ENCODE assay signal across 13 cellular contexts in genomic region chr6:52877168-52877567, GRCh38. TPM values are rescaled to one million over a fixed set of nuclear protein-coding genes. Genes with fewer than 3 reads are reported as not detected.
DNase-seq lines count a peak whose midpoint lies in the region; ATAC-seq and TF ChIP-seq lines count a peak whose summit lies in the region.
"Had no signal": no experiment of that assay in that cellular context is flagged by ENCODE, and none has a peak within 500 bp of the region (broad histone marks: within the 10 kb centered on the region; RNA-seq: fewer than 3 reads in every experiment).

No MANE protein-coding gene starts in this region.

- no peaks in the 10 kb centered on the region for H3F3A ChIP-seq in SK-N-SH (replicated peaks; ENCODE audit: insufficient read depth)

- TF ChIP-seq CTCF in AG09319 (IDR thresholded peaks at IDR 0.05; ENCODE audit: low read depth, low read length) (no peak), SK-N-SH (IDR thresholded peaks at IDR 0.05) (no peak), foreskin fibroblast (IDR thresholded peaks at IDR 0.05; ENCODE audit: low read depth, low read length) (no peak), thyroid gland (IDR thresholded peaks at IDR 0.05) (no peak)
- TF ChIP-seq CTCF in CD4-positive, alpha-beta T cell (IDR thresholded peaks at IDR 0.05), result no peak

- H3K36me3 Mint-ChIP-seq in CD4-positive, alpha-beta T cell (ENCODE audit: low read depth), result no peaks in the 10 kb centered on the region

- POLR2A ChIA-PET in SK-N-SH (lab: Yijun Ruan, JAX), result no interaction called here
- POLR2A ChIA-PET in CD4-positive, alpha-beta T cell (lab: Charles Lee), result no interaction called here

- no peak overlapping the region for H3K27ac Mint-ChIP-seq in CD4-positive, alpha-beta T cell

- no peak overlapping the region for H3K9ac ChIP-seq in SK-N-SH

- peaks cover 7 to 9% of the 10 kb centered on the region in 2 experiments; a peak in 3 of 4 replicates for H3K4me1 ChIP-seq in SK-N-SH (ENCODE audit: control insufficient read depth in 1 of 2, insufficient read depth in 2 of 2, low read depth in 1 of 2, low read length in 1 of 2)
- H3K4me1 ChIP-seq in thyroid gland, result no peaks in the 10 kb centered on the region

- DNase-seq in AG09319 (ENCODE audit: extremely low read depth, low read depth) (peak; percentile 16), SK-N-SH (no peak), foreskin fibroblast (peak; percentile 78 to 89), thyroid gland (no peak)
- DNase-seq in CD4-positive, alpha-beta T cell, result no peak
- DNase-seq: NCI-H1694 treated with DMSO at 0.1 percent for 48 hours; SHP77; stimulated activated CD8-positive, alpha-beta memory T cell treated with anti-CD3 and anti-CD28 coated beads, Interleukin-4, amount 100 ng/mL, for 48 hours had no signal

- H3K9me3 Mint-ChIP-seq in CD4-positive, alpha-beta T cell, result no peaks in the 10 kb centered on the region

- no peaks in the 10 kb centered on the region for H4K20me1 ChIP-seq in SK-N-SH (ENCODE audit: insufficient read depth)

- WGBS in SK-N-SH (ENCODE audit: low lambda C conversion rate), result 33% methylated on average over 3 of the region's 3 CpGs
- 78 to 80% methylated on average over 3 of the region's 3 CpGs for WGBS in thyroid gland, 2 donors

- CTCF ChIA-PET in SK-N-SH (lab: Yijun Ruan, JAX), result no interaction called here
- CTCF ChIA-PET in CD4-positive, alpha-beta T cell (lab: Charles Lee), result no interaction called here

- H3K9me3 ChIP-seq in SK-N-SH, result no peaks in the 10 kb centered on the region
- H3K9me3 ChIP-seq in thyroid gland, result no peaks in the 10 kb centered on the region
- H3K9me3 ChIP-seq in CD4-positive, alpha-beta T cell (ENCODE audit: control insufficient read depth, low read length), result no peaks in the 10 kb centered on the region

- TF ChIP-seq RAD21 in SK-N-SH (IDR thresholded peaks at IDR 0.05; ENCODE audit: low read length), result no peak

- no peaks in the 10 kb centered on the region for H3K27me3 Mint-ChIP-seq in CD4-positive, alpha-beta T cell

- H3K4me3 Mint-ChIP-seq in CD4-positive, alpha-beta T cell, result no peak overlapping the region

- H3K79me2 ChIP-seq in SK-N-SH (ENCODE audit: insufficient read depth), result no peaks in the 10 kb centered on the region

- H3K36me3 ChIP-seq in SK-N-SH (replicated peaks in 1 of 2; ENCODE audit: control insufficient read depth in 1 of 2, insufficient read depth in 2 of 2, low read length in 1 of 2) (no peaks in the 10 kb centered on the region), thyroid gland (no peaks in the 10 kb centered on the region)

- peak in 1 of 2 experiments; percentile 71; a peak in 1 of 4 replicates for TF ChIP-seq EP300 in SK-N-SH (IDR thresholded peaks at IDR 0.05; ENCODE audit: borderline replicate concordance in 1 of 2, low read depth in 1 of 2, low read length in 1 of 2)

- H2AFZ ChIP-seq in SK-N-SH (ENCODE audit: low read depth), result no peak overlapping the region

- no peak for TF ChIP-seq POLR2A in thyroid gland (IDR thresholded peaks at IDR 0.05)

- ATAC-seq in HG02852 (IDR thresholded peaks at IDR 0.05; ENCODE audit: unreplicated experiment) (peak; percentile 46), HG03520 (IDR thresholded peaks at IDR 0.05; ENCODE audit: unreplicated experiment) (no peak), HG02884 (IDR thresholded peaks at IDR 0.05; ENCODE audit: unreplicated experiment) (no peak)
- ATAC-seq in CD4-positive, alpha-beta T cell (ENCODE audit: poor library complexity), result no peak

- H3K27ac ChIP-seq in SK-N-SH (ENCODE audit: low read depth in 2 of 2, low read length in 1 of 2) (peak overlapping the region in 1 of 2 experiments; percentile 55; a peak in 2 of 4 replicates), thyroid gland (no peak overlapping the region)
- no peak overlapping the region for H3K27ac ChIP-seq in CD4-positive, alpha-beta T cell (ENCODE audit: low read depth, low read length)

- H3K4me2 ChIP-seq in SK-N-SH, result 0 out of 2 replicates have a peak overlapping the region, but pooled peaks have one; percentile 1

- no peaks in the 10 kb centered on the region for H3K27me3 ChIP-seq in SK-N-SH (ENCODE audit: insufficient read depth)
- no peaks in the 10 kb centered on the region for H3K27me3 ChIP-seq in thyroid gland
- no peaks in the 10 kb centered on the region for H3K27me3 ChIP-seq in CD4-positive, alpha-beta T cell (ENCODE audit: control insufficient read depth, insufficient read depth, low read length)

- H3K4me1 Mint-ChIP-seq in CD4-positive, alpha-beta T cell (ENCODE audit: low read depth), result no peaks in the 10 kb centered on the region

- H3K4me3 ChIP-seq in SK-N-SH (ENCODE audit: low read depth in 2 of 2, low read length in 1 of 2) (no peak overlapping the region), foreskin fibroblast (ENCODE audit: low read depth in 1 of 2, low read length in 2 of 2) (no peak overlapping the region), thyroid gland (replicated peaks in 1 of 3) (no peak overlapping the region)

- intact Hi-C loops in thyroid gland (cut with DNase I), result no loop called here
- intact Hi-C loops in CD4-positive, alpha-beta T cell (cut with DNase I, micrococcal nuclease), result no loop called here

- no peaks in the 10 kb centered on the region for H3K9me2 ChIP-seq in SK-N-SH

TF ChIP-seq in SK-N-SH, 30 proteins besides CTCF, POLR2A, EP300 and RAD21 (continues in another document):
- TF ChIP-seq MXI1 (IDR thresholded peaks at IDR 0.05; ENCODE audit: low read depth, low read length), result no peak
- no peak for TF ChIP-seq FOXJ3 (CRISPR knock-in tag; IDR thresholded peaks at IDR 0.05)
- peak; percentile 63 for TF ChIP-seq PBX3 (IDR thresholded peaks at IDR 0.05)
- TF ChIP-seq MAX (IDR thresholded peaks at IDR 0.05; ENCODE audit: low read depth), result no peak; the same call in 1 of the 2 replicates
- no peak for TF ChIP-seq GATA2 (CRISPR knock-in tag; IDR thresholded peaks at IDR 0.05)
- no peak for TF ChIP-seq TAF1 (IDR thresholded peaks at IDR 0.05; ENCODE audit: borderline replicate concordance, low read depth, low read length)
- TF ChIP-seq RFX5 (IDR thresholded peaks at IDR 0.05; ENCODE audit: low read length), result no peak
- TF ChIP-seq NRF1 (IDR thresholded peaks at IDR 0.05; ENCODE audit: low read depth, low read length), result no peak
- TF ChIP-seq, protein P1, sequence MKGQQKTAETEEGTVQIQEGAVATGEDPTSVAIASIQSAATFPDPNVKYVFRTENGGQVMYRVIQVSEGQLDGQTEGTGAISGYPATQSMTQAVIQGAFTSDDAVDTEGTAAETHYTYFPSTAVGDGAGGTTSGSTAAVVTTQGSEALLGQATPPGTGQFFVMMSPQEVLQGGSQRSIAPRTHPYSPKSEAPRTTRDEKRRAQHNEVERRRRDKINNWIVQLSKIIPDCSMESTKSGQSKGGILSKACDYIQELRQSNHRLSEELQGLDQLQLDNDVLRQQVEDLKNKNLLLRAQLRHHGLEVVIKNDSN (IDR thresholded peaks at IDR 0.05; ENCODE audit: borderline replicate concordance, low read depth), result no peak; the same call in 1 of the 2 replicates
- peak; percentile 88 for TF ChIP-seq FOSL2 (IDR thresholded peaks at IDR 0.05; ENCODE audit: borderline replicate concordance, low read depth)
- no peak for TF ChIP-seq CHD2 (IDR thresholded peaks at IDR 0.05; ENCODE audit: low read length, partially characterized antibody)
- TF ChIP-seq GABPA (IDR thresholded peaks at IDR 0.05; ENCODE audit: low read depth), result no peak
- TF ChIP-seq, protein P2, sequence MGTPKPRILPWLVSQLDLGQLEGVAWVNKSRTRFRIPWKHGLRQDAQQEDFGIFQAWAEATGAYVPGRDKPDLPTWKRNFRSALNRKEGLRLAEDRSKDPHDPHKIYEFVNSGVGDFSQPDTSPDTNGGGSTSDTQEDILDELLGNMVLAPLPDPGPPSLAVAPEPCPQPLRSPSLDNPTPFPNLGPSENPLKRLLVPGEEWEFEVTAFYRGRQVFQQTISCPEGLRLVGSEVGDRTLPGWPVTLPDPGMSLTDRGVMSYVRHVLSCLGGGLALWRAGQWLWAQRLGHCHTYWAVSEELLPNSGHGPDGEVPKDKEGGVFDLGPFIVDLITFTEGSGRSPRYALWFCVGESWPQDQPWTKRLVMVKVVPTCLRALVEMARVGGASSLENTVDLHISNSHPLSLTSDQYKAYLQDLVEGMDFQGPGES (IDR thresholded peaks at IDR 0.05; ENCODE audit: low read depth, low read length), result no peak
- TF ChIP-seq SIN3A (IDR thresholded peaks at IDR 0.05; ENCODE audit: borderline replicate concordance, low read depth, low read length), result no peak
- TF ChIP-seq EZH2phosphoT487 (IDR thresholded peaks at IDR 0.05; ENCODE audit: borderline replicate concordance, low read depth), result no peak

RNA-seq across cellular contexts. Expression of gene GSTA3, which starts 32.3 kb away (rescaled TPM):
- polyA plus RNA-seq in SK-N-SH (2012; rRNA removed), result not detected in 2 replicates
- polyA plus RNA-seq in SK-N-SH (2012; cell fraction: cytosol; rRNA removed), result not detected in 2 replicates
- not detected in 2 replicates for polyA plus RNA-seq in SK-N-SH (2012; cell fraction: nucleus; rRNA removed)
- total RNA-seq in thyroid gland, result not detected
- not detected for total RNA-seq in CD4-positive, alpha-beta T cell
- total RNA-seq: glomerular endothelial cell, mononuclear cell had no signal

RNA-seq across cellular contexts. Expression of gene GSTA5, which starts 36.6 kb away (rescaled TPM):
- polyA plus RNA-seq in SK-N-SH (2012; rRNA removed), result not detected in 2 replicates
- polyA plus RNA-seq in SK-N-SH (2012; cell fraction: cytosol; rRNA removed), result not detected in 2 replicates
- polyA plus RNA-seq in SK-N-SH (2012; cell fraction: nucleus; rRNA removed), result not detected in 2 replicates
- not detected for total RNA-seq in thyroid gland
- total RNA-seq in CD4-positive, alpha-beta T cell, result not detected
- total RNA-seq: glomerular endothelial cell, mononuclear cell had no signal

Comparison
In these comparisons a context has a peak if more than half of its experiments do, and no peak if none do; other contexts are left out.
1. DNase-seq: peak in AG09319 (single experiment) and foreskin fibroblast (2 of 2); none in SK-N-SH (single experiment), thyroid gland (0 of 2) and CD4-positive, alpha-beta T cell (0 of 10).